ENCODE assay signal across 19 cellular contexts in the genomic region with DNA sequence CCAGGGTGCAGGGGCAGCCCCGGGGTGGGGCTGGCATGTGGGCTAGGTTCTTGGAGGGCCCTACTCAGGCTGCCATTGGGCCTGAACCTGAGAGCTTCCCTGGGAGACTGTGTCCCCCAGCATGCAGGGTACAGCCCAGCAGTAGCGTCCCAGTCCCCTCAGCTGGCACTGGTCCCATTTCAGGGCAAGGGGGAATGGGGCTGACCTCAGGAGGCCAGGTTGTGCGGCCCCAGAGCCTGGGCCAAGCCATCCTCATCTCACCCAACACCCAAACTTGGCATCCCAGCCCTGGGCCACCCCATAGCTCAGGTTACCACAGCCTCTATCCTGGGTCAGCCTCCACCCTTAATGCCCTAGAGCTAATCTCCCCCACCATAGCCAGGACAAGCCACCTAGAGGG. TPM values are rescaled to one million over a fixed set of nuclear protein-coding genes. Genes with fewer than 3 reads are reported as not detected.
"Had no signal": no experiment of that assay in that cellular context is flagged by ENCODE, and none has a peak within 500 bp of the region (broad histone marks: within the 10 kb centered on the region; RNA-seq: fewer than 3 reads in every experiment).

No MANE protein-coding gene starts in this region.

- H3K27ac ChIP-seq: right lobe of liver, spleen, WERI-Rb-1 had no signal

- H3K27me3 Mint-ChIP-seq: activated CD4-positive, alpha-beta T cell treated with anti-CD3 and anti-CD28 coated beads for 36 hours; activated naive CD4-positive, alpha-beta T cell treated with anti-CD3 and anti-CD28 coated beads, Interleukin-2, amount 50 U/mL, for 24 hours; activated T-cell treated with anti-CD3 and anti-CD28 coated beads, Interleukin-2, amount 50 U/mL, for 24 hours had no signal

- H3K36me3 ChIP-seq: right lobe of liver, spleen, transverse colon, WERI-Rb-1 had no signal

- H3K27ac Mint-ChIP-seq: activated CD4-positive, alpha-beta memory T cell treated with anti-CD3 and anti-CD28 coated beads, Interleukin-2, amount 10 ng/mL, durations not matched to agents 7 days and 5 days; activated CD4-positive, alpha-beta T cell treated with anti-CD3 and anti-CD28 coated beads for 36 hours; activated T-cell treated with anti-CD3 and anti-CD28 coated beads, Interleukin-2, amount 50 U/mL, for 24 hours; T-helper 1 cell treated with Interleukin-12 subunit alpha and Interleukin-12 subunit beta and Interleukin-4 antibody, amounts not matched to agents 30 μg/mL and 1 μg/mL, for 36 hours had no signal

- H3K4me3 ChIP-seq: coronary artery, psoas muscle, right lobe of liver, spleen, transverse colon had no signal

- H3K4me3 Mint-ChIP-seq: activated CD4-positive, alpha-beta memory T cell treated with anti-CD3 and anti-CD28 coated beads, Interleukin-2, amount 10 ng/mL, durations not matched to agents 7 days and 5 days; activated CD4-positive, alpha-beta T cell treated with anti-CD3 and anti-CD28 coated beads for 36 hours; activated naive CD4-positive, alpha-beta T cell treated with anti-CD3 and anti-CD28 coated beads, Interleukin-2, amount 50 U/mL, for 24 hours; activated T-cell treated with anti-CD3 and anti-CD28 coated beads, Interleukin-2, amount 50 U/mL, for 24 hours; T-helper 1 cell treated with Interleukin-12 subunit alpha and Interleukin-12 subunit beta and Interleukin-4 antibody, amounts not matched to agents 30 μg/mL and 1 μg/mL, for 36 hours had no signal

- H3K36me3 Mint-ChIP-seq: activated naive CD4-positive, alpha-beta T cell treated with anti-CD3 and anti-CD28 coated beads, Interleukin-2, amount 50 U/mL, for 24 hours had no signal

- H3K9me3 Mint-ChIP-seq: activated CD4-positive, alpha-beta memory T cell treated with anti-CD3 and anti-CD28 coated beads, Interleukin-2, amount 10 ng/mL, durations not matched to agents 7 days and 5 days; activated naive CD4-positive, alpha-beta T cell treated with anti-CD3 and anti-CD28 coated beads, Interleukin-2, amount 50 U/mL, for 24 hours; activated T-cell treated with anti-CD3 and anti-CD28 coated beads, Interleukin-2, amount 50 U/mL, for 24 hours; nephron; T-helper 1 cell treated with Interleukin-12 subunit alpha and Interleukin-12 subunit beta and Interleukin-4 antibody, amounts not matched to agents 30 μg/mL and 1 μg/mL, for 36 hours had no signal

- ATAC-seq: activated CD4-positive, alpha-beta T cell treated with anti-CD3 and anti-CD28 coated beads for 36 hours had no signal

- H3K27me3 ChIP-seq: right lobe of liver had no signal

- DNase-seq: activated CD4-positive, alpha-beta memory T cell treated with anti-CD3 and anti-CD28 coated beads, Interleukin-2, amount 10 ng/mL, durations not matched to agents 7 days and 5 days; activated CD4-positive, alpha-beta T cell treated with anti-CD3 and anti-CD28 coated beads for 36 hours; activated T-cell treated with anti-CD3 and anti-CD28 coated beads, Interleukin-2, amount 50 U/mL, for 24 hours; effector CD4-positive, alpha-beta T cell; islet precursor cell; right lobe of liver; spleen; stimulated activated CD4-positive, alpha-beta T cell treated with anti-CD3 and anti-CD28 coated beads, Interleukin-1b, Interleukin-23, amount 100 ng/mL, for 48 hours; WERI-Rb-1 had no signal

- H3K4me1 ChIP-seq: psoas muscle, right lobe of liver had no signal

- H3K9me3 ChIP-seq: psoas muscle, right lobe of liver, transverse colon had no signal

RNA-seq across cellular contexts. Expression of a gene that starts 20.8 kb away (rescaled TPM):
- total RNA-seq: activated CD4-positive, alpha-beta T cell treated with anti-CD3 and anti-CD28 coated beads for 36 hours; frontal cortex; liver; omental fat pad; right lobe of liver; spleen; subcutaneous adipose tissue; transverse colon had no signal
- polyA plus RNA-seq: liver, psoas muscle, spleen had no signal
